In genomic region chr10:31031666-31032514, GRCh38 we compare ENCODE assay signal across 1 cellular context.
A peak's percentile ranks its signal among the peaks of the same experiment; 100 is the strongest.
TF ChIP-seq lines count a peak whose summit lies in the region.

TSS of gene ZNF438 (minus strand) at chr10:31031865. CDS start at chr10:30877034, 154,831 bp downstream.

TF ChIP-seq in GM12878, 131 proteins besides CTCF, POLR2A, EP300 and RAD21 (continued from another document and continues in another):
- TF ChIP-seq E2F8 (IDR thresholded peaks at IDR 0.05; ENCODE audit: low read depth, partially characterized antibody) (no peak), RAD51 (IDR thresholded peaks at IDR 0.05) (no peak), WRNIP1 (IDR thresholded peaks at IDR 0.05; ENCODE audit: borderline replicate concordance, low read depth, low read length) (no peak), ZNF687 (IDR thresholded peaks at IDR 0.05) (peak; percentile 89), TCF12 (IDR thresholded peaks at IDR 0.05; ENCODE audit: low read depth, low read length) (peak; percentile 84), HSF1 (IDR thresholded peaks at IDR 0.05; ENCODE audit: low read depth, low read length) (no peak), MEF2A (IDR thresholded peaks at IDR 0.05; ENCODE audit: insufficient read depth, low read depth, low read length) (no peak), KAT2A (conservative IDR thresholded peaks at IDR 0.05; ENCODE audit: control insufficient read depth, low read depth, low read length) (no peak), SUPT20H (IDR thresholded peaks at IDR 0.05; ENCODE audit: borderline replicate concordance, control insufficient read depth, low read depth, low read length) (no peak), PRDM15 (CRISPR knock-in tag; IDR thresholded peaks at IDR 0.05) (no peak), ZBTB33 (IDR thresholded peaks at IDR 0.05) (no peak), FOS (IDR thresholded peaks at IDR 0.05; ENCODE audit: borderline replicate concordance, extremely low read depth, insufficient read length) (no peak), PKNOX1 (IDR thresholded peaks at IDR 0.05) (peak; percentile 75; the same call in 1 of the 2 replicates), NFXL1 (IDR thresholded peaks at IDR 0.05; ENCODE audit: borderline replicate concordance) (no peak), TARDBP (IDR thresholded peaks at IDR 0.05; ENCODE audit: borderline replicate concordance) (no peak), ASH2L (IDR thresholded peaks at IDR 0.05; ENCODE audit: borderline replicate concordance, low read depth) (no peak), TCF3 (IDR thresholded peaks at IDR 0.05; ENCODE audit: borderline replicate concordance, insufficient read depth, low read depth, low read length) (peak; percentile 82; the same call in 1 of the 2 replicates), SIX5 (IDR thresholded peaks at IDR 0.05; ENCODE audit: low read depth, low read length, severe bottlenecking) (no peak), E4F1 (IDR thresholded peaks at IDR 0.05; ENCODE audit: borderline replicate concordance, partially characterized antibody) (no peak), CHD1 (IDR thresholded peaks at IDR 0.05; ENCODE audit: low read depth, low read length) (0 out of 2 replicates have a peak, but pooled peaks have one; percentile 53), CREM (IDR thresholded peaks at IDR 0.05; ENCODE audit: low read depth) (peak; percentile 96), NR2F1 (conservative IDR thresholded peaks at IDR 0.05) (peak; percentile 99), HDGF (IDR thresholded peaks at IDR 0.05) (no peak), POU2F2 (IDR thresholded peaks at IDR 0.05; ENCODE audit: borderline replicate concordance, low read depth, low read length) (peak; percentile 62; the same call in 2 of the 3 replicates), NFYA (IDR thresholded peaks at IDR 0.05; ENCODE audit: borderline replicate concordance, low read depth, low read length) (no peak), SKIL (IDR thresholded peaks at IDR 0.05; ENCODE audit: low read depth, poor library complexity, severe bottlenecking) (no peak), CHD4 (IDR thresholded peaks at IDR 0.05) (no peak), BMI1 (IDR thresholded peaks at IDR 0.05; ENCODE audit: borderline replicate concordance) (no peak), SIN3A (IDR thresholded peaks at IDR 0.05; ENCODE audit: low read depth, low read length) (0 out of 2 replicates have a peak, but pooled peaks have one; percentile 44), MEF2B (IDR thresholded peaks at IDR 0.05; ENCODE audit: partially characterized antibody, poor library complexity, severe bottlenecking) (peak; percentile 92), KLF5 (IDR thresholded peaks at IDR 0.05; ENCODE audit: partially characterized antibody) (no peak), PAX5 (IDR thresholded peaks at IDR 0.05; ENCODE audit: borderline replicate concordance, low read depth, low read length) (no peak), CBX3 (IDR thresholded peaks at IDR 0.05; ENCODE audit: borderline replicate concordance, low read depth) (no peak), HDAC6 (IDR thresholded peaks at IDR 0.05; ENCODE audit: unreplicated experiment) (no peak)
